8 cellular contexts compared by ENCODE assay signal in the genomic region with DNA sequence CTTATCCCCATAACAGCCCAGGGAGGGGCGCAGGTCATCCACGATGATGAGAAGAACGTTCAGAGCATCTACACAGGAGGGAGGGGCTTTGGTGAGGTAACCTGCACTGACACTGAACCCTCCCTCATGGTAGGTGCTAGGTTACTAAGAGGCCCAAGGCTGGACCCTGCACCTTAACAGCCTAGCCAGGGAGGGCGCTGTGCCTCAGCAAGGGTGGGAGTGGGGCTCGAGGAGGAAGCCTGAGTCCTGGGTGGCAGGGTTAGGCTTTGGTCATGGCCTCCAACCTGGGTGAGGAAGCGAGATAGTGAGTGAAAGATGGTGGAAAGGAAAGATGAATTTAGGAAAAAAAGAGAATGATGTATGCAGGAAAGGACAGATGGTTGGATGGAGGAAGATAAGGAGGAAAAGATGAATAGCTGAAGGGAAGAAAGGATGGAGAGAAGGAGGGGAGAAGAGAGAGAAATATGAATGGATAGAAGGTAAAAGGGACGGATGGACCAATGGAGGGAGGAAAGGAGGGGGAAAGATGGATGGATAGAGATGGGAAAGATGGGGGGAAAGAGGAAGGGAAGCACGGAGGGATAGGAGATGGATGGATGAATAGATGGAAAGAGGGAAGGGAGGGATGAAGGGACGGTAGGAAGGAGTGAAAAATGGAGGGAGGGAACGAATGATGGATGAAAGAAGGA. TPM values are rescaled to one million over a fixed set of nuclear protein-coding genes. Genes with fewer than 3 reads are reported as not detected.
A peak's percentile ranks its signal among the peaks of the same experiment; 100 is the strongest.
DNase-seq lines count a peak whose midpoint lies in the region; ATAC-seq and TF ChIP-seq lines count a peak whose summit lies in the region.

No MANE protein-coding gene starts in this region.

- no peak overlapping the region for H2BK5ac ChIP-seq in H9 (ENCODE audit: insufficient read length, low read length)

- H3K36me3 Mint-ChIP-seq in H9 (ENCODE audit: insufficient read depth in 1 of 3, low read depth in 3 of 3) = peaks cover 4 to 29% (median 27%) of the 10 kb centered on the region in 3 experiments
- peaks cover 20% of the 10 kb centered on the region for H3K36me3 Mint-ChIP-seq in activated CD4-positive, alpha-beta T cell treated with anti-CD3 and anti-CD28 coated beads, Interleukin-2, amount 10 ng/mL, durations not matched to agents 24 days and 14 days (ENCODE audit: low read depth)

- H3K4ac ChIP-seq in H9 (ENCODE audit: low read depth, low read length) = no peak overlapping the region

- H3K18ac ChIP-seq in H9 (ENCODE audit: insufficient read length, low read depth, low read length) = peak overlapping the region; percentile 72

- no peak overlapping the region for H2AFZ ChIP-seq in H9 (ENCODE audit: low read length)

- H3K4me3 Mint-ChIP-seq in H9 = peak overlapping the region; percentile 65 to 85
- peak overlapping the region; percentile 88 for H3K4me3 Mint-ChIP-seq in activated CD4-positive, alpha-beta T cell treated with anti-CD3 and anti-CD28 coated beads, Interleukin-2, amount 10 ng/mL, durations not matched to agents 24 days and 14 days

- H3K4me1 ChIP-seq in H9 (ENCODE audit: insufficient read depth, low read length) (no peaks in the 10 kb centered on the region; the same call in 1 of the 2 replicates), thymus (ENCODE audit: control insufficient read depth, insufficient read depth, low read length) (peaks cover 3% of the 10 kb centered on the region)

- no peaks in the 10 kb centered on the region for H3K79me1 ChIP-seq in H9 (ENCODE audit: insufficient read depth, low read depth, low read length, poor library complexity, severe bottlenecking)

- no peak overlapping the region for H3K27ac ChIP-seq in H9 (ENCODE audit: insufficient read length, low read depth, low read length)
- no peak overlapping the region for H3K27ac ChIP-seq in thymus (ENCODE audit: low read depth)

- H3K27me3 ChIP-seq in H9 (ENCODE audit: insufficient read depth, low read length) (no peaks in the 10 kb centered on the region), thymus (ENCODE audit: control insufficient read depth, insufficient read depth) (no peaks in the 10 kb centered on the region)

- H3K56ac ChIP-seq in H9 (ENCODE audit: insufficient read length, low read depth, low read length) = no peak overlapping the region

- H3T11ph ChIP-seq in H9 (ENCODE audit: low read length) = no peak overlapping the region

- TF ChIP-seq CTCF in GM12873 (IDR thresholded peaks at IDR 0.05; ENCODE audit: insufficient read depth, low read depth, low read length, missing control alignments) = peak; percentile 78
- peak; percentile 58 for TF ChIP-seq CTCF in H9 (conservative IDR thresholded peaks at IDR 0.05)

- H3K4me3 ChIP-seq in thymus (ENCODE audit: low read length) = peak overlapping the region; percentile 58

- H3K4me2 ChIP-seq in H9 (ENCODE audit: insufficient read depth, insufficient read length, low read length) = peak overlapping the region; percentile 94

- H3K23me2 ChIP-seq in H9 (ENCODE audit: insufficient read length, low read depth, low read length, poor library complexity, severe bottlenecking) = peaks cover 2% of the 10 kb centered on the region

- H3K9me3 ChIP-seq in H9 (ENCODE audit: control insufficient read depth, low read depth, low read length) (peaks cover 44% of the 10 kb centered on the region), thymus (ENCODE audit: control insufficient read depth) (no peaks in the 10 kb centered on the region)

- H2BK12ac ChIP-seq in H9 (ENCODE audit: insufficient read length, low read depth, low read length) = no peak overlapping the region

- no peaks in the 10 kb centered on the region for H4K20me1 ChIP-seq in H9 (ENCODE audit: control insufficient read depth, insufficient read depth, insufficient read length)

- no peak overlapping the region for H4K8ac ChIP-seq in H9 (replicated peaks; ENCODE audit: insufficient read length, low read depth, low read length)

- H2BK120ac ChIP-seq in H9 (ENCODE audit: low read depth, low read length, poor library complexity, severe bottlenecking) = no peak overlapping the region

- intact Hi-C loops in activated CD4-positive, alpha-beta T cell treated with anti-CD3 and anti-CD28 coated beads, Interleukin-2, amount 10 ng/mL, durations not matched to agents 24 days and 14 days (cut with micrococcal nuclease) = loop anchor here (2.0 to 10.0 kb wide), 2 partner anchors 34 to 1890 kb away; partner anchors contain the start of gene VMA21

- H4K5ac ChIP-seq in H9 (ENCODE audit: insufficient read length, low read depth, low read length) = peak overlapping the region; percentile 57

- H3K36me3 ChIP-seq in thymus (ENCODE audit: control insufficient read depth, insufficient read depth) = no peaks in the 10 kb centered on the region

- peak overlapping the region in 1 of 3 experiments; percentile 58; a peak in 2 of 7 replicates for H3K27ac Mint-ChIP-seq in H9
- H3K27ac Mint-ChIP-seq in activated CD4-positive, alpha-beta T cell treated with anti-CD3 and anti-CD28 coated beads, Interleukin-2, amount 10 ng/mL, durations not matched to agents 24 days and 14 days = peak overlapping the region; percentile 96

- no peak overlapping the region for H2AK5ac ChIP-seq in H9 (ENCODE audit: insufficient read length, low read length)

- peaks cover 6 to 13% of the 10 kb centered on the region in 2 experiments for H3K4me1 Mint-ChIP-seq in H9
- H3K4me1 Mint-ChIP-seq in activated CD4-positive, alpha-beta T cell treated with anti-CD3 and anti-CD28 coated beads, Interleukin-2, amount 10 ng/mL, durations not matched to agents 24 days and 14 days = peaks cover 35% of the 10 kb centered on the region

- peak overlapping the region; percentile 72 for H3K9ac ChIP-seq in H9 (ENCODE audit: extremely low read depth, insufficient read length, low read length)

- DNase-seq in H9 (peak; percentile 69), NCI-H1105 (lab: John Stamatoyannopoulos, UW) (peak; percentile 21), ecto neural progenitor cell (ENCODE audit: low spot score) (peak; percentile 54), myocyte (ENCODE audit: low read depth) (peak; percentile 44)
- DNase-seq in activated CD4-positive, alpha-beta T cell treated with anti-CD3 and anti-CD28 coated beads, Interleukin-2, amount 10 ng/mL, durations not matched to agents 24 days and 14 days = peak; percentile 89

- H3K9me3 Mint-ChIP-seq in H9 = peaks cover 53 to 70% of the 10 kb centered on the region in 2 experiments
- H3K9me3 Mint-ChIP-seq in activated CD4-positive, alpha-beta T cell treated with anti-CD3 and anti-CD28 coated beads, Interleukin-2, amount 10 ng/mL, durations not matched to agents 24 days and 14 days = no peaks in the 10 kb centered on the region

- ATAC-seq in HG02970 (IDR thresholded peaks at IDR 0.05; ENCODE audit: low FRiP score, unreplicated experiment) = no peak

- no peak overlapping the region for H3K23ac ChIP-seq in H9 (ENCODE audit: insufficient read length, low read depth, low read length)

- peaks cover 6% of the 10 kb centered on the region for H3K27me3 Mint-ChIP-seq in H9 (ENCODE audit: low read depth)
- H3K27me3 Mint-ChIP-seq in activated CD4-positive, alpha-beta T cell treated with anti-CD3 and anti-CD28 coated beads, Interleukin-2, amount 10 ng/mL, durations not matched to agents 24 days and 14 days = no peaks in the 10 kb centered on the region

- H2BK15ac ChIP-seq in H9 (ENCODE audit: low read depth, low read length) = no peak overlapping the region

- peak overlapping the region; percentile 78; the same call in 1 of the 2 replicates for H3K14ac ChIP-seq in H9 (ENCODE audit: insufficient read depth, low read length)

- H4K91ac ChIP-seq in H9 (ENCODE audit: insufficient read length, low read depth, low read length) = no peak overlapping the region

- no peak overlapping the region for H2BK20ac ChIP-seq in H9 (ENCODE audit: low read depth, low read length, poor library complexity, severe bottlenecking)

- WGBS in H9 (ENCODE audit: extremely low coverage, insufficient read length, low lambda C conversion rate) = 100% methylated on average over 4 of the region's 10 CpGs
- WGBS in thymus = 45% methylated on average over 10 of the region's 10 CpGs

- no peaks in the 10 kb centered on the region for H3K79me2 ChIP-seq in H9 (ENCODE audit: insufficient read depth, low read length)

RNA-seq across cellular contexts. Expression of gene IDS, which starts 0.7 kb away (rescaled TPM):
- 38.5 and 39.2 TPM in 2 replicates for total RNA-seq in H9 (2021)
- total RNA-seq in activated CD4-positive, alpha-beta T cell treated with anti-CD3 and anti-CD28 coated beads, Interleukin-2, amount 10 ng/mL, durations not matched to agents 24 days and 14 days = 43.9 and 44.9 TPM in 2 replicates
- 59.6 and 73.0 TPM in 2 replicates for total RNA-seq in myocyte
- 101 TPM for polyA plus RNA-seq in myocyte (2012)
- polyA plus RNA-seq in thymus = 33.5 TPM

RNA-seq across cellular contexts. Expression of gene EOLA1, which starts 36.4 kb away (rescaled TPM):
- total RNA-seq in H9 (2021) (7.9 and 8.8 TPM in 2 replicates), myocyte (28.9 and 35.2 TPM in 2 replicates)
- total RNA-seq in activated CD4-positive, alpha-beta T cell treated with anti-CD3 and anti-CD28 coated beads, Interleukin-2, amount 10 ng/mL, durations not matched to agents 24 days and 14 days = 24.8 and 28.6 TPM in 2 replicates
- 28.8 TPM for polyA plus RNA-seq in myocyte (2012)
- 33.5 TPM for polyA plus RNA-seq in thymus

RNA-seq across cellular contexts. Expression of gene HSFX3, which starts 45.4 kb away (rescaled TPM):
- total RNA-seq in H9 (2021) = not detected in 2 replicates
- not detected in 2 replicates for total RNA-seq in activated CD4-positive, alpha-beta T cell treated with anti-CD3 and anti-CD28 coated beads, Interleukin-2, amount 10 ng/mL, durations not matched to agents 24 days and 14 days
- total RNA-seq in myocyte = 0.32 TPM in 1 of 2 replicates, not detected in the other
- 0.13 TPM for polyA plus RNA-seq in myocyte (2012)
- polyA plus RNA-seq in thymus = 1.6 TPM

Comparison
In these comparisons a context has a peak if more than half of its experiments do, and no peak if none do; other contexts are left out.
1. DNase-seq: peak in every context shown above with its lines; median percentile 89 in activated CD4-positive, alpha-beta T cell treated with anti-CD3 and anti-CD28 coated beads, Interleukin-2, amount 10 ng/mL, durations not matched to agents 24 days and 14 days; 69 in H9; 54 in ecto neural progenitor cell; 44 in myocyte; 21 in NCI-H1105.